Comparison of ENCODE assay signal across 8 cellular contexts in genomic region chr14:63543826-63544320, GRCh38. TPM values are rescaled to one million over a fixed set of nuclear protein-coding genes. Genes with fewer than 3 reads are reported as not detected.
DNase-seq lines count a peak whose midpoint lies in the region; ATAC-seq and TF ChIP-seq lines count a peak whose summit lies in the region.

No MANE protein-coding gene starts in this region.

- no peak for TF ChIP-seq CTCF in stomach (IDR thresholded peaks at IDR 0.05)

- peak overlapping the region; percentile 97 for H3K27ac Mint-ChIP-seq in activated naive CD4-positive, alpha-beta T cell treated with anti-CD3 and anti-CD28 coated beads, Interleukin-2, amount 50 U/mL, for 24 hours
- H3K27ac Mint-ChIP-seq in activated naive CD8-positive, alpha-beta T cell treated with anti-CD3 and anti-CD28 coated beads, Interleukin-2, amount 10 ng/mL, durations not matched to agents 7 days and 5 days: peak overlapping the region; percentile 94
- peak overlapping the region; percentile 68 to 96 (median 90) for H3K27ac Mint-ChIP-seq in immature natural killer cell

- peak overlapping the region; percentile 97 for H3K4me3 Mint-ChIP-seq in activated naive CD4-positive, alpha-beta T cell treated with anti-CD3 and anti-CD28 coated beads, Interleukin-2, amount 50 U/mL, for 24 hours
- peak overlapping the region; percentile 85 for H3K4me3 Mint-ChIP-seq in activated naive CD8-positive, alpha-beta T cell treated with anti-CD3 and anti-CD28 coated beads, Interleukin-2, amount 10 ng/mL, durations not matched to agents 7 days and 5 days
- peak overlapping the region; percentile 83 to 99 (median 97) for H3K4me3 Mint-ChIP-seq in immature natural killer cell

- WGBS in stomach, 5 donors: 0% methylated on average over 19 to 20 of the region's 20 CpGs

- no peak for TF ChIP-seq POLR2A in stomach (IDR thresholded peaks at IDR 0.05)

- no peaks in the 10 kb centered on the region for H3K9me3 ChIP-seq in stomach

- TF ChIP-seq EP300 in stomach (IDR thresholded peaks at IDR 0.05): no peak

- no peaks in the 10 kb centered on the region for H3K27me3 Mint-ChIP-seq in activated naive CD4-positive, alpha-beta T cell treated with anti-CD3 and anti-CD28 coated beads, Interleukin-2, amount 50 U/mL, for 24 hours
- no peaks in the 10 kb centered on the region for H3K27me3 Mint-ChIP-seq in activated naive CD8-positive, alpha-beta T cell treated with anti-CD3 and anti-CD28 coated beads, Interleukin-2, amount 10 ng/mL, durations not matched to agents 7 days and 5 days
- peaks cover 4 to 10% (median 5%) of the 10 kb centered on the region in 3 donors for H3K27me3 Mint-ChIP-seq in immature natural killer cell (ENCODE audit: low read depth in 3 of 3)

- peak; percentile 8 for ATAC-seq in HG03575 (IDR thresholded peaks at IDR 0.05; ENCODE audit: extremely low read depth, insufficient number of reproducible peaks, low FRiP score, unreplicated experiment)
- no peak for ATAC-seq in activated naive CD8-positive, alpha-beta T cell treated with anti-CD3 and anti-CD28 coated beads, Interleukin-2, amount 10 ng/mL, durations not matched to agents 7 days and 5 days (ENCODE audit: low read depth)

- peaks cover 6 to 14% (median 14%) of the 10 kb centered on the region in 4 donors for H3K36me3 ChIP-seq in stomach

- peaks cover 8 to 33% (median 23%) of the 10 kb centered on the region in 4 donors for H3K4me1 ChIP-seq in stomach

- peak overlapping the region; percentile 78 to 96 (median 93) for H3K27ac ChIP-seq in stomach

- H3K27me3 ChIP-seq in stomach: no peaks in the 10 kb centered on the region

- peaks cover 39% of the 10 kb centered on the region for H3K4me1 Mint-ChIP-seq in activated naive CD4-positive, alpha-beta T cell treated with anti-CD3 and anti-CD28 coated beads, Interleukin-2, amount 50 U/mL, for 24 hours
- H3K4me1 Mint-ChIP-seq in activated naive CD8-positive, alpha-beta T cell treated with anti-CD3 and anti-CD28 coated beads, Interleukin-2, amount 10 ng/mL, durations not matched to agents 7 days and 5 days: peaks cover 25% of the 10 kb centered on the region
- H3K4me1 Mint-ChIP-seq in immature natural killer cell: peaks cover 36 to 49% of the 10 kb centered on the region in 2 donors

- intact Hi-C loops in stomach (cut with DNase I; ENCODE audit: low total_unique reads): no loop called here

- POLR2A ChIA-PET in activated naive CD8-positive, alpha-beta T cell treated with anti-CD3 and anti-CD28 coated beads, Interleukin-2, amount 10 ng/mL, durations not matched to agents 7 days and 5 days (lab: Charles Lee): interaction anchor here (0.9 to 3.0 kb wide), 8 partner anchors 11 to 155 kb away, joined by 3 to 16 read pairs (median 8); partner anchors contain the start of gene WDR89

- no peaks in the 10 kb centered on the region for H3K9me3 Mint-ChIP-seq in activated naive CD4-positive, alpha-beta T cell treated with anti-CD3 and anti-CD28 coated beads, Interleukin-2, amount 50 U/mL, for 24 hours
- no peaks in the 10 kb centered on the region for H3K9me3 Mint-ChIP-seq in activated naive CD8-positive, alpha-beta T cell treated with anti-CD3 and anti-CD28 coated beads, Interleukin-2, amount 10 ng/mL, durations not matched to agents 7 days and 5 days
- H3K9me3 Mint-ChIP-seq in immature natural killer cell: no peaks in the 10 kb centered on the region

- H3K36me3 Mint-ChIP-seq in activated naive CD4-positive, alpha-beta T cell treated with anti-CD3 and anti-CD28 coated beads, Interleukin-2, amount 50 U/mL, for 24 hours: peaks cover 8% of the 10 kb centered on the region
- H3K36me3 Mint-ChIP-seq in activated naive CD8-positive, alpha-beta T cell treated with anti-CD3 and anti-CD28 coated beads, Interleukin-2, amount 10 ng/mL, durations not matched to agents 7 days and 5 days: peaks cover 18% of the 10 kb centered on the region
- H3K36me3 Mint-ChIP-seq in immature natural killer cell: peaks cover 9 to 14% (median 11%) of the 10 kb centered on the region in 3 donors

- peak overlapping the region; percentile 83 to 98 (median 94) for H3K4me3 ChIP-seq in stomach

- no peak for DNase-seq in activated naive CD4-positive, alpha-beta T cell treated with Interleukin-2 at 50 U/mL for 16 hours
- DNase-seq in activated naive CD8-positive, alpha-beta T cell treated with anti-CD3 and anti-CD28 coated beads, Interleukin-2, amount 10 ng/mL, durations not matched to agents 7 days and 5 days: no peak
- DNase-seq in immature natural killer cell (no peak), stomach (no peak), NCI-H1436 (lab: John Stamatoyannopoulos, UW) (no peak)
- no peak for DNase-seq in NK-92 treated with Interleukin-12 subunit alpha and Interleukin-12 subunit beta, amount 100 ng/mL, for 24 hours (lab: John Stamatoyannopoulos, UW)

RNA-seq across cellular contexts. Expression of gene PPP2R5E, which starts 0.7 kb away (rescaled TPM):
- 10 to 100 TPM; 46.5 to 48.4 TPM for total RNA-seq in activated naive CD8-positive, alpha-beta T cell treated with anti-CD3 and anti-CD28 coated beads, Interleukin-2, amount 10 ng/mL, durations not matched to agents 7 days and 5 days
- polyA plus RNA-seq in immature natural killer cell: 10 to 100 TPM; 28.4 to 61.8 (median 47.3) TPM
- 10 to 100 TPM; 12.7 to 32.9 (median 18.0) TPM for total RNA-seq in stomach
- 10 to 100 TPM in 1 of 3 donors, 1 to 10 TPM in 2; 7.2 to 10.5 (median 8.2) TPM for polyA plus RNA-seq in stomach
